In genomic region chr9:133994359-133995011, GRCh38 we compare ENCODE assay signal across 8 cellular contexts. TPM values are rescaled to one million over a fixed set of nuclear protein-coding genes. Genes with fewer than 3 reads are reported as not detected.
A peak's percentile ranks its signal among the peaks of the same experiment; 100 is the strongest.
DNase-seq lines count a peak whose midpoint lies in the region; ATAC-seq lines count a peak whose summit lies in the region.

No MANE protein-coding gene starts in this region.

- peak overlapping the region; percentile 53 for H3K18ac ChIP-seq in neuronal stem cell (ENCODE audit: low read length)

- no peak overlapping the region for H3K27ac ChIP-seq in neuronal stem cell (replicated peaks; ENCODE audit: low read length)

- H3K23ac ChIP-seq in neuronal stem cell (ENCODE audit: low read depth, low read length, poor library complexity), result no peak overlapping the region

- peak; percentile 42 to 46 for ATAC-seq in activated T-cell treated with anti-CD3 and anti-CD28 coated beads, Interleukin-2, amount 50 U/mL, for 72 hours (replicated peaks in 1 of 2)
- no peak for ATAC-seq in GM18873 (IDR thresholded peaks at IDR 0.05; ENCODE audit: low FRiP score, unreplicated experiment)

- no peak overlapping the region for H3K14ac ChIP-seq in neuronal stem cell (ENCODE audit: low read length)

- H3K4me2 ChIP-seq in neuronal stem cell (ENCODE audit: insufficient read depth, low read length, poor library complexity, severe bottlenecking), result no peak overlapping the region

- no CpG with 5 or more reads among the region's 11 CpGs for WGBS in neuronal stem cell (ENCODE audit: extremely low coverage in 2 of 2, insufficient read length in 2 of 2, insufficient replicate concordance in 1 of 2), 2 donors

- peak overlapping the region; percentile 30 for H2AK5ac ChIP-seq in neuronal stem cell (ENCODE audit: low read depth, low read length)

- H2BK5ac ChIP-seq in neuronal stem cell (ENCODE audit: low read length), result peak overlapping the region; percentile 71

- H4K91ac ChIP-seq in neuronal stem cell (ENCODE audit: low read depth, low read length, poor library complexity), result no peak overlapping the region

- H3K4me3 ChIP-seq in neuronal stem cell (ENCODE audit: low read length in 2 of 2), result no peak overlapping the region

- no peak overlapping the region for H2AFZ ChIP-seq in neuronal stem cell (ENCODE audit: low read length)

- no peaks in the 10 kb centered on the region for H3K4me1 Mint-ChIP-seq in activated T-cell treated with anti-CD3 and anti-CD28 coated beads, Interleukin-2, amount 50 U/mL, for 72 hours (ENCODE audit: low read depth)

- H3K9ac ChIP-seq in neuronal stem cell (ENCODE audit: low read depth, low read length, poor library complexity), result no peak overlapping the region

- no peaks in the 10 kb centered on the region for H3K9me3 Mint-ChIP-seq in activated T-cell treated with anti-CD3 and anti-CD28 coated beads, Interleukin-2, amount 50 U/mL, for 72 hours

- H3K27me3 Mint-ChIP-seq in activated T-cell treated with anti-CD3 and anti-CD28 coated beads, Interleukin-2, amount 50 U/mL, for 72 hours (ENCODE audit: low read depth), result peaks cover 17% of the 10 kb centered on the region

- no peak overlapping the region for H3K27ac Mint-ChIP-seq in activated T-cell treated with anti-CD3 and anti-CD28 coated beads, Interleukin-2, amount 50 U/mL, for 72 hours

- H2BK15ac ChIP-seq in neuronal stem cell (ENCODE audit: low read length), result peak overlapping the region; percentile 96

- DNase-seq in COR-L47 (lab: John Stamatoyannopoulos, UW), result peak; percentile 54
- peak; percentile 86 for DNase-seq in HT-29 (ENCODE audit: low spot score)
- peak; percentile 54 for DNase-seq in RPMI7951 (ENCODE audit: low read depth)
- peak; percentile 83 to 89 for DNase-seq in activated T-cell treated with anti-CD3 and anti-CD28 coated beads, Interleukin-2, amount 50 U/mL, for 72 hours
- DNase-seq in fibroblast of peridontal ligament (ENCODE audit: extremely low read depth), result peak; percentile 54
- peak; percentile 83 for DNase-seq in neuronal stem cell (ENCODE audit: low spot score)
- DNase-seq in superior temporal gyrus (ENCODE audit: extremely low spot score), result peak; percentile 82

- peak overlapping the region; percentile 35 to 48 for H3K4me3 Mint-ChIP-seq in activated T-cell treated with anti-CD3 and anti-CD28 coated beads, Interleukin-2, amount 50 U/mL, for 72 hours

- no peak overlapping the region for H2BK120ac ChIP-seq in neuronal stem cell (ENCODE audit: low read depth, low read length)

- H4K8ac ChIP-seq in neuronal stem cell (ENCODE audit: low read depth, low read length), result no peak overlapping the region

- H3K36me3 Mint-ChIP-seq in activated T-cell treated with anti-CD3 and anti-CD28 coated beads, Interleukin-2, amount 50 U/mL, for 72 hours (ENCODE audit: insufficient read depth in 2 of 2), result no peaks in the 10 kb centered on the region

- no peak overlapping the region for H3K4ac ChIP-seq in neuronal stem cell (ENCODE audit: low read length)

- no peak overlapping the region for H2BK12ac ChIP-seq in neuronal stem cell (ENCODE audit: low read length)

- no peaks in the 10 kb centered on the region for H3K27me3 ChIP-seq in neuronal stem cell (ENCODE audit: control insufficient read depth in 3 of 3, insufficient read depth in 3 of 3, low read depth in 1 of 3, low read length in 3 of 3)

- peaks cover 21 to 25% of the 10 kb centered on the region in 2 donors for H3K4me1 ChIP-seq in neuronal stem cell (ENCODE audit: control insufficient read depth in 2 of 2, insufficient read depth in 1 of 2, low read depth in 1 of 2, low read length in 2 of 2)

- H3K9me3 ChIP-seq in neuronal stem cell (replicated peaks in 1 of 2; ENCODE audit: control insufficient read depth in 2 of 2, insufficient read depth in 1 of 2, low read depth in 1 of 2, low read length in 2 of 2), result no peaks in the 10 kb centered on the region

- peaks cover 17% of the 10 kb centered on the region for H3K79me1 ChIP-seq in neuronal stem cell (ENCODE audit: low read depth, low read length)

- peaks cover 0 to 3% of the 10 kb centered on the region in 2 donors for H3K36me3 ChIP-seq in neuronal stem cell (replicated peaks in 1 of 2; ENCODE audit: control insufficient read depth in 2 of 2, insufficient read depth in 2 of 2, low read length in 2 of 2)

RNA-seq across cellular contexts. Expression of gene VAV2, which starts 2.4 kb away (rescaled TPM):
- total RNA-seq in HT-29 (2014; rRNA removed; shearing (Covaris generic)), result 19.6 and 20.3 TPM in 2 replicates
- 10.3 and 16.2 TPM in 2 replicates for total RNA-seq in RPMI7951 (2014; rRNA removed; shearing (Covaris generic))
- 1 to 10 TPM; 4.6 to 5.1 TPM for total RNA-seq in activated T-cell treated with anti-CD3 and anti-CD28 coated beads, Interleukin-2, amount 50 U/mL, for 72 hours
- 18.5 TPM for polyA plus RNA-seq in neuronal stem cell (2013, experiment 1 of 2)
- 18.8 TPM for polyA plus RNA-seq in neuronal stem cell (2013, experiment 2 of 2)

RNA-seq across cellular contexts. Expression of gene BRD3OS, which starts 30.8 kb away (rescaled TPM):
- total RNA-seq in HT-29 (2014; rRNA removed; shearing (Covaris generic)), result 14.2 and 21.0 TPM in 2 replicates
- 16.4 and 16.7 TPM in 2 replicates for total RNA-seq in RPMI7951 (2014; rRNA removed; shearing (Covaris generic))
- total RNA-seq in activated T-cell treated with anti-CD3 and anti-CD28 coated beads, Interleukin-2, amount 50 U/mL, for 72 hours, result 10 to 100 TPM in 1 of 2 donors, 1 to 10 TPM in 1; 6.3 to 10.3 TPM
- 33.0 TPM for polyA plus RNA-seq in neuronal stem cell (2013, experiment 1 of 2)
- polyA plus RNA-seq in neuronal stem cell (2013, experiment 2 of 2), result 33.5 TPM
